ENCODE assay signal across 34 cellular contexts in genomic region chr11:15587059-15587458, GRCh38.
"Had no signal": no experiment of that assay in that cellular context is flagged by ENCODE, and none has a peak within 500 bp of the region (broad histone marks: within the 10 kb centered on the region; RNA-seq: fewer than 3 reads in every experiment).

No MANE protein-coding gene starts in this region.

- H3K27ac ChIP-seq: KMS-11 had no signal

- H3K9me3 ChIP-seq: MG63 had no signal

- H3K4me3 ChIP-seq: MG63 had no signal

- DNase-seq: Karpas-422, Kasumi-1, KG1, MG63, MM.1S, MV-4-11, NCI-H1048, NCI-H1092, NCI-H1092 treated with DMSO at 0.1 percent for 48 hours, NCI-H1105, NCI-H1105 treated with DMSO at 0.1 percent for 48 hours, NCI-H1417, NCI-H1417 treated with DMSO at 0.1 percent for 48 hours, NCI-H1436, NCI-H1436 treated with DMSO at 0.1 percent for 48 hours, NCI-H146, NCI-H1694, NCI-H1694 treated with DMSO at 0.1 percent for 48 hours, NCI-H187, NCI-H187 treated with DMSO at 0.1 percent for 48 hours, NCI-H1930, NCI-H2029, NCI-H2029 treated with DMSO at 0.1 percent for 48 hours, NCI-H2081, NCI-H2081 treated with DMSO at 0.1 percent for 48 hours, NCI-H2107, NCI-H2171, NCI-H2171 treated with DMSO at 0.1 percent for 48 hours, NCI-H2227 treated with DMSO at 0.1 percent for 48 hours, NCI-H226, NCI-H345, NCI-H446, NCI-H446 treated with DMSO at 0.1 percent for 48 hours had no signal

- H3K9ac ChIP-seq: KMS-11 had no signal

- H3K4me2 ChIP-seq: KMS-11 had no signal

- H3K27me3 ChIP-seq: MG63 had no signal

- H3K36me3 ChIP-seq: MG63 had no signal
